Comparison of ENCODE assay signal across 14 cellular contexts in genomic region chr19:35409191-35409590, GRCh38. TPM values are rescaled to one million over a fixed set of nuclear protein-coding genes. Genes with fewer than 3 reads are reported as not detected.
A peak's percentile ranks its signal among the peaks of the same experiment; 100 is the strongest.
DNase-seq lines count a peak whose midpoint lies in the region; ATAC-seq and TF ChIP-seq lines count a peak whose summit lies in the region.
"Had no signal": no experiment of that assay in that cellular context is flagged by ENCODE, and none has a peak within 500 bp of the region (broad histone marks: within the 10 kb centered on the region; RNA-seq: fewer than 3 reads in every experiment).

No MANE protein-coding gene starts in this region.

- no peak overlapping the region for H3K4me3 Mint-ChIP-seq in activated CD4-positive, alpha-beta T cell treated with anti-CD3 and anti-CD28 coated beads, Interleukin-2, amount 10 ng/mL, durations not matched to agents 7 days and 5 days
- H3K4me3 Mint-ChIP-seq: CD4-positive, alpha-beta memory T cell had no signal

- H3K4ac ChIP-seq in mesenchymal stem cell (ENCODE audit: low read depth in 1 of 2, low read length in 2 of 2), result no peak overlapping the region

- H2BK12ac ChIP-seq in mesenchymal stem cell (ENCODE audit: low read length in 2 of 2), result no peak overlapping the region

- H2BK5ac ChIP-seq in mesenchymal stem cell (ENCODE audit: low read depth, low read length, poor library complexity, severe bottlenecking), result no peak overlapping the region

- H3K27me3 ChIP-seq in mesenchymal stem cell (ENCODE audit: control insufficient read depth in 1 of 2, insufficient read depth in 1 of 2, low read length in 2 of 2) (peaks cover 0 to 22% of the 10 kb centered on the region in 2 experiments), heart right ventricle (peaks cover 0 to 36% (median 0%) of the 10 kb centered on the region in 7 donors)
- H3K27me3 ChIP-seq: BE2C had no signal

- H3K23ac ChIP-seq in mesenchymal stem cell (ENCODE audit: low read length in 2 of 2), result no peak overlapping the region

- H3K4me1 Mint-ChIP-seq in activated CD4-positive, alpha-beta T cell treated with anti-CD3 and anti-CD28 coated beads, Interleukin-2, amount 10 ng/mL, durations not matched to agents 7 days and 5 days, result peaks cover 5% of the 10 kb centered on the region

- 77% methylated on average over 5 of the region's 5 CpGs for WGBS in mesenchymal stem cell
- 71 to 74% methylated on average over 5 of the region's 5 CpGs for WGBS in heart right ventricle, 2 donors

- no peak for TF ChIP-seq CTCF in HEK293 (tag by site-specific recombination; IDR thresholded peaks at IDR 0.05)
- TF ChIP-seq CTCF in VCaP (conservative IDR thresholded peaks at IDR 0.05), result no peak
- TF ChIP-seq CTCF in heart right ventricle (IDR thresholded peaks at IDR 0.05), result no peak

- H3K4me1 ChIP-seq in HEK293 (ENCODE audit: control insufficient read depth, insufficient read depth, low read length), result 0 out of 2 replicates have a peak, but pooled peaks cover 3% of the 10 kb centered on the region
- no peaks in the 10 kb centered on the region for H3K4me1 ChIP-seq in mesenchymal stem cell (ENCODE audit: control insufficient read depth, insufficient read depth, low read depth, low read length)
- no peaks in the 10 kb centered on the region for H3K4me1 ChIP-seq in heart right ventricle
- H3K4me1 ChIP-seq: BE2C had no signal

- intact Hi-C loops in heart right ventricle (cut with DNase I), result loop anchor here in 1 of 10 donors (5.0 kb wide), 1 partner anchor 48 kb away; no protein-coding TSS in a partner anchor

- no peak overlapping the region for H3K9ac ChIP-seq in mesenchymal stem cell (ENCODE audit: low read length)
- H3K9ac ChIP-seq: GM23248 had no signal

- no peak overlapping the region for H2AK5ac ChIP-seq in mesenchymal stem cell (ENCODE audit: low read length, severe bottlenecking)

- no peaks in the 10 kb centered on the region for H3K79me1 ChIP-seq in mesenchymal stem cell (replicated peaks; ENCODE audit: low read length, poor library complexity, severe bottlenecking)

- H3K36me3 Mint-ChIP-seq in activated CD4-positive, alpha-beta T cell treated with anti-CD3 and anti-CD28 coated beads, Interleukin-2, amount 10 ng/mL, durations not matched to agents 7 days and 5 days (ENCODE audit: low read depth), result no peaks in the 10 kb centered on the region
- H3K36me3 Mint-ChIP-seq: CD4-positive, alpha-beta memory T cell had no signal

- no peaks in the 10 kb centered on the region; a peak in 1 of 3 replicates for H3K36me3 ChIP-seq in HEK293 (ENCODE audit: control insufficient read depth in 2 of 2, insufficient read depth in 1 of 2, low read length in 2 of 2)
- no peaks in the 10 kb centered on the region for H3K36me3 ChIP-seq in mesenchymal stem cell (ENCODE audit: control insufficient read depth in 1 of 2, insufficient read depth in 2 of 2, low read depth in 1 of 2, low read length in 2 of 2)
- no peaks in the 10 kb centered on the region for H3K36me3 ChIP-seq in heart right ventricle
- H3K36me3 ChIP-seq: BE2C had no signal

- H3K14ac ChIP-seq in mesenchymal stem cell (ENCODE audit: low read length in 2 of 2), result peak overlapping the region in 1 of 2 experiments; percentile 4

- H2BK120ac ChIP-seq in mesenchymal stem cell (ENCODE audit: low read depth, low read length), result no peak overlapping the region

- no peak overlapping the region for H2BK15ac ChIP-seq in mesenchymal stem cell (ENCODE audit: low read depth, poor library complexity, severe bottlenecking)

- no peak overlapping the region for H3K27ac ChIP-seq in HEK293 (ENCODE audit: extremely low read depth, low read depth, low read length)
- peak overlapping the region; percentile 63 for H3K27ac ChIP-seq in VCaP
- no peak overlapping the region for H3K27ac ChIP-seq in mesenchymal stem cell (ENCODE audit: low read length, poor library complexity, severe bottlenecking)
- H3K27ac ChIP-seq in heart right ventricle, result no peak overlapping the region
- H3K27ac ChIP-seq: C4-2B, GM23248 had no signal

- no peak overlapping the region for H2AFZ ChIP-seq in mesenchymal stem cell (ENCODE audit: low read depth, low read length)
- H2AFZ ChIP-seq: GM23248 had no signal

- peak overlapping the region; percentile 50 for H3K4me2 ChIP-seq in mesenchymal stem cell (ENCODE audit: low read length, poor library complexity, severe bottlenecking)

- no peak for DNase-seq in mesenchymal stem cell
- no peak for DNase-seq in activated CD4-positive, alpha-beta T cell treated with anti-CD3 and anti-CD28 coated beads, Interleukin-2, amount 10 ng/mL, durations not matched to agents 7 days and 5 days
- no peak for DNase-seq in cortex of kidney (lab: John Stamatoyannopoulos, UW)
- no peak for DNase-seq in heart right ventricle
- DNase-seq: BE2C; CD4-positive, alpha-beta memory T cell; DMS79; GM23248 had no signal

- no peaks in the 10 kb centered on the region for H3K9me3 Mint-ChIP-seq in activated CD4-positive, alpha-beta T cell treated with anti-CD3 and anti-CD28 coated beads, Interleukin-2, amount 10 ng/mL, durations not matched to agents 7 days and 5 days

- CTCF ChIA-PET in HEK293 (lab: Yijun Ruan, JAX), result interaction anchor here (0.5 to 1.0 kb wide), 2 partner anchors 50 to 57 kb away, joined by 3 to 5 read pairs; no protein-coding TSS in a partner anchor
- CTCF ChIA-PET in activated CD4-positive, alpha-beta T cell treated with anti-CD3 and anti-CD28 coated beads, Interleukin-2, amount 10 ng/mL, durations not matched to agents 7 days and 5 days (lab: Charles Lee), result interaction anchor here (0.9 to 1.1 kb wide), 2 partner anchors 9 to 56 kb away, joined by 3 to 4 read pairs; no protein-coding TSS in a partner anchor

- H3K27ac Mint-ChIP-seq in activated CD4-positive, alpha-beta T cell treated with anti-CD3 and anti-CD28 coated beads, Interleukin-2, amount 10 ng/mL, durations not matched to agents 7 days and 5 days, result no peak overlapping the region
- H3K27ac Mint-ChIP-seq: CD4-positive, alpha-beta memory T cell had no signal

- no peak overlapping the region for H4K91ac ChIP-seq in mesenchymal stem cell (ENCODE audit: low read length)

- H3K9me3 ChIP-seq in HEK293 (ENCODE audit: control insufficient read depth, insufficient read depth, low read depth, low read length) (no peaks in the 10 kb centered on the region; the same call in 1 of the 2 replicates), mesenchymal stem cell (ENCODE audit: control insufficient read depth, low read length) (no peaks in the 10 kb centered on the region), heart right ventricle (no peaks in the 10 kb centered on the region)
- H3K9me3 ChIP-seq: BE2C had no signal

- POLR2A ChIA-PET in HEK293 (lab: Yijun Ruan, JAX), result interaction anchor here (0.6 kb wide), 1 partner anchor 39 kb away, joined by 3 read pairs; the partner anchor contains the start of gene FFAR2
- POLR2A ChIA-PET in activated CD4-positive, alpha-beta T cell treated with anti-CD3 and anti-CD28 coated beads, Interleukin-2, amount 10 ng/mL, durations not matched to agents 7 days and 5 days (lab: Charles Lee), result no interaction called here

- H3K27me3 Mint-ChIP-seq in activated CD4-positive, alpha-beta T cell treated with anti-CD3 and anti-CD28 coated beads, Interleukin-2, amount 10 ng/mL, durations not matched to agents 7 days and 5 days, result peaks cover 28% of the 10 kb centered on the region

- no peak overlapping the region for H3K18ac ChIP-seq in mesenchymal stem cell (ENCODE audit: low read depth in 1 of 2, low read length in 2 of 2)

- H3K4me3 ChIP-seq in HEK293 (ENCODE audit: low read depth, low read length) (no peak overlapping the region), mesenchymal stem cell (ENCODE audit: insufficient read depth in 1 of 2, low read depth in 1 of 2, low read length in 2 of 2) (no peak overlapping the region), heart right ventricle (no peak overlapping the region)
- H3K4me3 ChIP-seq: GM23248 had no signal

- ATAC-seq in GM19452 (IDR thresholded peaks at IDR 0.05; ENCODE audit: unreplicated experiment), result no peak
- no peak for ATAC-seq in heart right ventricle
- ATAC-seq: HCT116 had no signal

- no peak overlapping the region for H4K8ac ChIP-seq in mesenchymal stem cell (ENCODE audit: low read length)

TF ChIP-seq in HEK293, 187 proteins besides CTCF, POLR2A, EP300 and RAD21:
- TF ChIP-seq ZNF133 (tag by site-specific recombination; IDR thresholded peaks at IDR 0.05) (peak; percentile 25; the same call in 1 of the 2 replicates), ZNF513 (tag by site-specific recombination; IDR thresholded peaks at IDR 0.05) (no peak)
TF ChIP-seq in HEK293: peak in this region for 1.

RNA-seq across cellular contexts. Expression of gene GPR42, which starts 38.3 kb away (rescaled TPM):
- polyA plus RNA-seq in mesenchymal stem cell (2013, experiment 1 of 2), result 0.06 TPM
- polyA plus RNA-seq in mesenchymal stem cell (2013, experiment 2 of 2), result 0.08 TPM
- not detected for total RNA-seq in activated CD4-positive, alpha-beta T cell treated with anti-CD3 and anti-CD28 coated beads, Interleukin-2, amount 10 ng/mL, durations not matched to agents 7 days and 5 days
- not detected for total RNA-seq in heart right ventricle
- not detected for polyA plus RNA-seq in heart right ventricle
- total RNA-seq: CD4-positive, alpha-beta memory T cell; G401; GM23248 had no signal
- polyA plus RNA-seq: CD4-positive, alpha-beta memory T cell; GM23248 had no signal

RNA-seq across cellular contexts. Expression of gene FFAR2, which starts 38.9 kb away (rescaled TPM):
- 0.06 TPM for polyA plus RNA-seq in mesenchymal stem cell (2013, experiment 1 of 2)
- 0.12 TPM for polyA plus RNA-seq in mesenchymal stem cell (2013, experiment 2 of 2)
- total RNA-seq in activated CD4-positive, alpha-beta T cell treated with anti-CD3 and anti-CD28 coated beads, Interleukin-2, amount 10 ng/mL, durations not matched to agents 7 days and 5 days, result not detected
- total RNA-seq in heart right ventricle, result 1 to 10 TPM in 1 of 10 donors, under 1 TPM in 8, not detected in 1; 0.17 to 1.4 (median 0.54) TPM
- under 1 TPM; 0.10 to 0.15 TPM for polyA plus RNA-seq in heart right ventricle
- total RNA-seq: G401, GM23248 had no signal
- polyA plus RNA-seq: CD4-positive, alpha-beta memory T cell; GM23248 had no signal

RNA-seq across cellular contexts. Expression of gene FFAR3, which starts 50.9 kb away (rescaled TPM):
- 0.23 TPM for polyA plus RNA-seq in mesenchymal stem cell (2013, experiment 1 of 2)
- polyA plus RNA-seq in mesenchymal stem cell (2013, experiment 2 of 2), result 0.12 TPM
- total RNA-seq in activated CD4-positive, alpha-beta T cell treated with anti-CD3 and anti-CD28 coated beads, Interleukin-2, amount 10 ng/mL, durations not matched to agents 7 days and 5 days, result not detected
- under 1 TPM in 2 of 10 donors, not detected in 8; 0.40 to 0.49 TPM for total RNA-seq in heart right ventricle
- polyA plus RNA-seq in heart right ventricle, result under 1 TPM in 1 of 2 donors, not detected in 1; 0.09 TPM
- total RNA-seq: CD4-positive, alpha-beta memory T cell; G401; GM23248 had no signal
- polyA plus RNA-seq: CD4-positive, alpha-beta memory T cell; GM23248 had no signal
